Comparison of ENCODE assay signal across 8 cellular contexts in genomic region chr3:77038928-77039605, GRCh38. TPM values are rescaled to one million over a fixed set of nuclear protein-coding genes. Genes with fewer than 3 reads are reported as not detected.
DNase-seq lines count a peak whose midpoint lies in the region; ATAC-seq and TF ChIP-seq lines count a peak whose summit lies in the region.

No MANE protein-coding gene starts in this region.

- peaks cover 2% of the 10 kb centered on the region for H3K9me3 Mint-ChIP-seq in activated naive CD8-positive, alpha-beta T cell treated with anti-CD3 and anti-CD28 coated beads, Interleukin-2, amount 10 ng/mL, durations not matched to agents 7 days and 5 days
- H3K9me3 Mint-ChIP-seq in activated naive CD8-positive, alpha-beta T cell treated with anti-CD3 and anti-CD28 coated beads for 36 hours, result peaks cover 1% of the 10 kb centered on the region
- no peaks in the 10 kb centered on the region for H3K9me3 Mint-ChIP-seq in type B pancreatic cell

- DNase-seq in activated naive CD8-positive, alpha-beta T cell treated with anti-CD3 and anti-CD28 coated beads, Interleukin-2, amount 10 ng/mL, durations not matched to agents 7 days and 5 days, result peak; percentile 19
- DNase-seq in activated naive CD8-positive, alpha-beta T cell treated with anti-CD3 and anti-CD28 coated beads for 36 hours, result no peak
- DNase-seq in cardiac fibroblast (ENCODE audit: low read depth in 2 of 2), result peak; percentile 2 to 19
- no peak for DNase-seq in left colon
- peak; percentile 67 for DNase-seq in type B pancreatic cell (ENCODE audit: extremely low spot score, unreplicated experiment)
- DNase-seq in stimulated activated CD4-positive, alpha-beta T cell treated with anti-CD3 and anti-CD28 coated beads, Interleukin-12 subunit alpha, Interleukin-12 subunit beta, amount 100 ng/mL, for 4 hours, result no peak

- POLR2A ChIA-PET in activated naive CD8-positive, alpha-beta T cell treated with anti-CD3 and anti-CD28 coated beads, Interleukin-2, amount 10 ng/mL, durations not matched to agents 7 days and 5 days (lab: Charles Lee), result no interaction called here

- TF ChIP-seq CTCF in cardiac fibroblast (IDR thresholded peaks at IDR 0.05; ENCODE audit: low read depth, low read length) (no peak), type B pancreatic cell (conservative IDR thresholded peaks at IDR 0.05) (no peak)

- H3K27ac Mint-ChIP-seq in activated naive CD8-positive, alpha-beta T cell treated with anti-CD3 and anti-CD28 coated beads, Interleukin-2, amount 10 ng/mL, durations not matched to agents 7 days and 5 days, result peak overlapping the region; percentile 64
- no peak overlapping the region for H3K27ac Mint-ChIP-seq in activated naive CD8-positive, alpha-beta T cell treated with anti-CD3 and anti-CD28 coated beads for 36 hours
- H3K27ac Mint-ChIP-seq in type B pancreatic cell, result peak overlapping the region; percentile 20

- H3K4me1 Mint-ChIP-seq in activated naive CD8-positive, alpha-beta T cell treated with anti-CD3 and anti-CD28 coated beads, Interleukin-2, amount 10 ng/mL, durations not matched to agents 7 days and 5 days, result peaks cover 2% of the 10 kb centered on the region
- peaks cover 2% of the 10 kb centered on the region for H3K4me1 Mint-ChIP-seq in activated naive CD8-positive, alpha-beta T cell treated with anti-CD3 and anti-CD28 coated beads for 36 hours
- peaks cover 10% of the 10 kb centered on the region for H3K4me1 Mint-ChIP-seq in type B pancreatic cell (ENCODE audit: unreplicated experiment)

- no peaks in the 10 kb centered on the region for H3K36me3 Mint-ChIP-seq in activated naive CD8-positive, alpha-beta T cell treated with anti-CD3 and anti-CD28 coated beads, Interleukin-2, amount 10 ng/mL, durations not matched to agents 7 days and 5 days
- no peaks in the 10 kb centered on the region for H3K36me3 Mint-ChIP-seq in activated naive CD8-positive, alpha-beta T cell treated with anti-CD3 and anti-CD28 coated beads for 36 hours
- no peaks in the 10 kb centered on the region for H3K36me3 Mint-ChIP-seq in type B pancreatic cell

- peak overlapping the region; percentile 29 to 38 for H3K4me3 ChIP-seq in cardiac fibroblast (replicated peaks in 1 of 2; ENCODE audit: low read depth in 2 of 2, low read length in 2 of 2)

- intact Hi-C loops in left colon (cut with DNase I, micrococcal nuclease), result loop anchor here in 1 of 2 donors (5.0 kb wide), 1 partner anchor 218 kb away; no protein-coding TSS in a partner anchor

- no peak for ATAC-seq in activated naive CD8-positive, alpha-beta T cell treated with anti-CD3 and anti-CD28 coated beads, Interleukin-2, amount 10 ng/mL, durations not matched to agents 7 days and 5 days (ENCODE audit: low read depth)
- ATAC-seq in left colon, result peak; percentile 17
- ATAC-seq in HG03175 (IDR thresholded peaks at IDR 0.05; ENCODE audit: unreplicated experiment), result no peak
- ATAC-seq in HG02763 (IDR thresholded peaks at IDR 0.05; ENCODE audit: unreplicated experiment), result no peak

- no peak overlapping the region for H3K4me3 Mint-ChIP-seq in activated naive CD8-positive, alpha-beta T cell treated with anti-CD3 and anti-CD28 coated beads, Interleukin-2, amount 10 ng/mL, durations not matched to agents 7 days and 5 days
- H3K4me3 Mint-ChIP-seq in activated naive CD8-positive, alpha-beta T cell treated with anti-CD3 and anti-CD28 coated beads for 36 hours, result no peak overlapping the region
- peak overlapping the region; percentile 91 for H3K4me3 Mint-ChIP-seq in type B pancreatic cell

- peaks cover 35% of the 10 kb centered on the region for H3K27me3 Mint-ChIP-seq in activated naive CD8-positive, alpha-beta T cell treated with anti-CD3 and anti-CD28 coated beads, Interleukin-2, amount 10 ng/mL, durations not matched to agents 7 days and 5 days
- H3K27me3 Mint-ChIP-seq in activated naive CD8-positive, alpha-beta T cell treated with anti-CD3 and anti-CD28 coated beads for 36 hours, result peaks cover 44% of the 10 kb centered on the region
- H3K27me3 Mint-ChIP-seq in type B pancreatic cell, result peaks cover 38% of the 10 kb centered on the region

RNA-seq across cellular contexts. Expression of gene ROBO2, which starts 0.8 kb away (rescaled TPM):
- not detected for total RNA-seq in activated naive CD8-positive, alpha-beta T cell treated with anti-CD3 and anti-CD28 coated beads, Interleukin-2, amount 10 ng/mL, durations not matched to agents 7 days and 5 days
- total RNA-seq in activated naive CD8-positive, alpha-beta T cell treated with anti-CD3 and anti-CD28 coated beads for 36 hours, result not detected
- total RNA-seq in left colon (1 to 10 TPM in 1 of 2 donors, under 1 TPM in 1; 0.28 to 1.4 TPM), type B pancreatic cell (ENCODE audit: low replicate concordance) (8.4 and 22.7 TPM in 2 replicates)

Comparison
In these comparisons a context has a peak if more than half of its experiments do, and no peak if none do; other contexts are left out.
1. DNase-seq: peak in activated naive CD8-positive, alpha-beta T cell treated with anti-CD3 and anti-CD28 coated beads, Interleukin-2, amount 10 ng/mL, durations not matched to agents 7 days and 5 days (single experiment), cardiac fibroblast (2 of 2) and type B pancreatic cell (single experiment); none in activated naive CD8-positive, alpha-beta T cell treated with anti-CD3 and anti-CD28 coated beads for 36 hours (single experiment), left colon (0 of 2) and stimulated activated CD4-positive, alpha-beta T cell treated with anti-CD3 and anti-CD28 coated beads, Interleukin-12 subunit alpha, Interleukin-12 subunit beta, amount 100 ng/mL, for 4 hours (single experiment).